In the genomic region with DNA sequence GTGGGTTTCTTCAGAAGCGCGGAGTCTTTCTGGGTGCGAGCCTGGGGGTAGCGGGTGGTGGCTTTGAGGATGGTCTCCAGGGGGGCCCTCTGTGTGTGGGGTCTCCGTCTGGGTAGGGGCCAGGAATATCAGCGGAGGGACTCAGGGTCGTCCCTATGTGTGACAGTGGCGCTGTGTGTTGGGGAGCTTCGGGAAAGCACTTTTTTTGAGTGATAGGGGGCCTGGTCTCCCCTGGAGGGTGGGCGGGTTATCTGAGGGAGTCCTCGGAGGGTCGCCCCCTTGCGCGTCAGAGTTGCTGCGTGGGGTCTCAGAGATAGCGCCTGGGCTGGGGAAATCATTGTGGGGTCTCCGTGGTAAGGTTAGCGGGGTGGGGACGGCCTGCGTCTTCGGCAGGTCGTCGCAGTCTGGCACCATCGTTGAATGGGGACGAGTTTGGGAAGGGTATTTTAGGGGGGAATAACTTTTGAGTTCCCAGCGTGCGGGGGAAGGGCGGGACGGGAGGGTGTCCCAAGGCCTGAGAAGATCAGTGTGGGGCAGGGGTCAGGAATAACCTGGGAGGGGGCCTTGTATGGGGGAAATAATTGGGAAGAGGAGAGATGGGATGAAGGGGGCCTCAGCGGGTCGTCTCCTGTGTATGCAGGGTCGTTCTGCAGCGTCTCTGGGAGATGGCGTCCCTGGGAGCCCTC, we compare ENCODE assay signal across 8 cellular contexts. TPM values are rescaled to one million over a fixed set of nuclear protein-coding genes. Genes with fewer than 3 reads are reported as not detected.
A peak's percentile ranks its signal among the peaks of the same experiment; 100 is the strongest.
DNase-seq lines count a peak whose midpoint lies in the region; ATAC-seq lines count a peak whose summit lies in the region.

No MANE protein-coding gene starts in this region.

- peaks cover 0 to 7% (median 3%) of the 10 kb centered on the region in 5 donors for H3K9me3 Mint-ChIP-seq in CD8-positive, alpha-beta memory T cell

- H3K4me3 Mint-ChIP-seq in CD8-positive, alpha-beta memory T cell, result peak overlapping the region; percentile 94 to 100 (median 99)

- H3K4me1 Mint-ChIP-seq in CD8-positive, alpha-beta memory T cell, result peaks cover 29 to 48% (median 37%) of the 10 kb centered on the region in 3 donors

- peaks cover 0 to 20% of the 10 kb centered on the region in 2 donors for H3K27me3 Mint-ChIP-seq in CD8-positive, alpha-beta memory T cell

- H3K9ac ChIP-seq in adipocyte (ENCODE audit: low read length), result peak overlapping the region; percentile 100
- peak overlapping the region; percentile 96 for H3K9ac ChIP-seq in iPS-15b (ENCODE audit: low read depth, low read length)

- peak overlapping the region; percentile 95 to 99 (median 98) for H3K27ac Mint-ChIP-seq in CD8-positive, alpha-beta memory T cell

- CTCF ChIA-PET in CD8-positive, alpha-beta memory T cell (lab: Charles Lee), result interaction anchor here (0.6 to 2.3 kb wide), 5 partner anchors 12 to 65 kb away, joined by 3 to 8 read pairs (median 5); a partner anchor contains a TSS

- peak overlapping the region; percentile 94 for H3K4me3 ChIP-seq in CD8-positive, alpha-beta memory T cell (ENCODE audit: low read length)
- H3K4me3 ChIP-seq in MG63, result peak overlapping the region; percentile 92
- peak overlapping the region; percentile 100 for H3K4me3 ChIP-seq in adipocyte (ENCODE audit: low read length)
- peak overlapping the region; percentile 89 for H3K4me3 ChIP-seq in iPS-15b (ENCODE audit: low read depth, low read length)

- DNase-seq in CD8-positive, alpha-beta memory T cell, result peak in 3 of 5 donors; percentile 21 to 60 (median 32)
- no peak for DNase-seq in MG63
- peak; percentile 32 for DNase-seq in adipocyte (ENCODE audit: low read depth)
- DNase-seq in stimulated activated CD4-positive, alpha-beta T cell treated with anti-CD3 and anti-CD28 coated beads, Interleukin-15, amount 100 ng/mL, for 1 hour (ENCODE audit: low read depth in 1 of 2, low spot score in 1 of 2), result peak; percentile 11 to 22
- no peak for DNase-seq in iPS-NIHi11 (ENCODE audit: low spot score)
- no peak for DNase-seq in CD1c-positive myeloid dendritic cell (ENCODE audit: extremely low spot score)

- H3K4me1 ChIP-seq in CD8-positive, alpha-beta memory T cell (ENCODE audit: insufficient read depth, low read length), result peaks cover 16% of the 10 kb centered on the region
- H3K4me1 ChIP-seq in adipocyte (ENCODE audit: control insufficient read depth, insufficient read depth, low read length) (peaks cover 26% of the 10 kb centered on the region), iPS-15b (ENCODE audit: control insufficient read depth, insufficient read depth, low read length) (no peaks in the 10 kb centered on the region)

- peaks cover 10 to 44% (median 11%) of the 10 kb centered on the region in 3 donors for H3K36me3 Mint-ChIP-seq in CD8-positive, alpha-beta memory T cell

- H3K9me3 ChIP-seq in CD8-positive, alpha-beta memory T cell (ENCODE audit: low read length), result no peaks in the 10 kb centered on the region
- H3K9me3 ChIP-seq in MG63 (no peaks in the 10 kb centered on the region), adipocyte (ENCODE audit: control insufficient read depth, low read length) (no peaks in the 10 kb centered on the region), iPS-15b (ENCODE audit: control insufficient read depth, insufficient read depth, low read length) (no peaks in the 10 kb centered on the region)

- H3K36me3 ChIP-seq in CD8-positive, alpha-beta memory T cell (ENCODE audit: insufficient read depth, low read length), result peaks cover 9% of the 10 kb centered on the region
- H3K36me3 ChIP-seq in MG63 (peaks cover 54% of the 10 kb centered on the region), adipocyte (ENCODE audit: control insufficient read depth, insufficient read depth, low read length, severe bottlenecking) (no peaks in the 10 kb centered on the region), iPS-15b (ENCODE audit: control insufficient read depth, insufficient read depth, low read length) (peaks cover 15% of the 10 kb centered on the region)

- ATAC-seq in HG02588 (IDR thresholded peaks at IDR 0.05; ENCODE audit: unreplicated experiment), result no peak

- POLR2A ChIA-PET in CD8-positive, alpha-beta memory T cell (lab: Charles Lee), result interaction anchor here (0.9 to 2.2 kb wide), 3 partner anchors 17 to 51 kb away, joined by 4 to 13 read pairs (median 8); a partner anchor contains a TSS

- H3K27ac ChIP-seq in CD8-positive, alpha-beta memory T cell (ENCODE audit: low read depth, low read length), result peak overlapping the region; percentile 91

- no peaks in the 10 kb centered on the region for H3K27me3 ChIP-seq in CD8-positive, alpha-beta memory T cell (ENCODE audit: insufficient read depth, low read length, poor library complexity, severe bottlenecking)
- H3K27me3 ChIP-seq in MG63, result no peaks in the 10 kb centered on the region
- H3K27me3 ChIP-seq in adipocyte (replicated peaks; ENCODE audit: control insufficient read depth, insufficient read depth, low read length), result no peaks in the 10 kb centered on the region
- H3K27me3 ChIP-seq in iPS-15b (ENCODE audit: control insufficient read depth, insufficient read depth, low read length), result no peaks in the 10 kb centered on the region

RNA-seq across cellular contexts. Expression of a gene that starts 0.9 kb away (rescaled TPM):
- 100 to 1,000 TPM; 102 to 111 TPM for total RNA-seq in CD8-positive, alpha-beta memory T cell
- 277 TPM for polyA plus RNA-seq in CD8-positive, alpha-beta memory T cell
- total RNA-seq in MG63 (2014; rRNA removed; shearing (Covaris generic); ENCODE audit: low replicate concordance), result 39.0 and 80.1 TPM in 2 replicates

RNA-seq across cellular contexts. Expression of a gene that starts 0.9 kb away (rescaled TPM):
- 10 to 100 TPM; 60.9 to 63.7 TPM for total RNA-seq in CD8-positive, alpha-beta memory T cell
- polyA plus RNA-seq in CD8-positive, alpha-beta memory T cell, result 58.7 TPM
- 281 and 371 TPM in 2 replicates for total RNA-seq in MG63 (2014; rRNA removed; shearing (Covaris generic); ENCODE audit: low replicate concordance)

RNA-seq across cellular contexts. Expression of a gene that starts 33.0 kb away (rescaled TPM):
- total RNA-seq in CD8-positive, alpha-beta memory T cell, result 100 to 1,000 TPM in 1 of 2 experiments, 10 to 100 TPM in 1; 89.9 to 111 TPM
- 3.9 TPM for polyA plus RNA-seq in CD8-positive, alpha-beta memory T cell
- total RNA-seq in MG63 (2014; rRNA removed; shearing (Covaris generic); ENCODE audit: low replicate concordance), result 44.6 and 96.4 TPM in 2 replicates

RNA-seq across cellular contexts. Expression of a gene that starts 34.5 kb away (rescaled TPM):
- 100 to 1,000 TPM; 138 TPM for total RNA-seq in CD8-positive, alpha-beta memory T cell
- 18.2 TPM for polyA plus RNA-seq in CD8-positive, alpha-beta memory T cell
- 127 and 172 TPM in 2 replicates for total RNA-seq in MG63 (2014; rRNA removed; shearing (Covaris generic); ENCODE audit: low replicate concordance)

RNA-seq across cellular contexts. Expression of a gene that starts 48.4 kb away (rescaled TPM):
- total RNA-seq in CD8-positive, alpha-beta memory T cell, result 1 to 10 TPM; 2.3 to 2.5 TPM
- polyA plus RNA-seq in CD8-positive, alpha-beta memory T cell, result 4.1 TPM
- total RNA-seq in MG63 (2014; rRNA removed; shearing (Covaris generic); ENCODE audit: low replicate concordance), result not detected in 2 replicates

Comparison
In these comparisons a context has a peak if more than half of its experiments do, and no peak if none do; other contexts are left out.
1. DNase-seq: peak in CD8-positive, alpha-beta memory T cell (3 of 5), adipocyte (single experiment) and stimulated activated CD4-positive, alpha-beta T cell treated with anti-CD3 and anti-CD28 coated beads, Interleukin-15, amount 100 ng/mL, for 1 hour (2 of 2); none in MG63 (single experiment), iPS-NIHi11 (single experiment) and CD1c-positive myeloid dendritic cell (single experiment).
2. Peak in every context shown above with its lines, with median percentiles within 50 percentile points of each other: H3K4me3 ChIP-seq.